In genomic region chr7:150458235-150458634, GRCh38 we compare ENCODE assay signal across 19 cellular contexts. TPM values are rescaled to one million over a fixed set of nuclear protein-coding genes. Genes with fewer than 3 reads are reported as not detected.
DNase-seq lines count a peak whose midpoint lies in the region; ATAC-seq lines count a peak whose summit lies in the region.
"Had no signal": no experiment of that assay in that cellular context is flagged by ENCODE, and none has a peak within 500 bp of the region (broad histone marks: within the 10 kb centered on the region; RNA-seq: fewer than 3 reads in every experiment).

No MANE protein-coding gene starts in this region.

- intact Hi-C loops in activated CD4-positive, alpha-beta memory T cell treated with anti-CD3 and anti-CD28 coated beads for 36 hours (cut with micrococcal nuclease) = no loop called here

- H3K9me3 Mint-ChIP-seq in activated CD4-positive, alpha-beta memory T cell treated with anti-CD3 and anti-CD28 coated beads for 36 hours = peaks cover 60% of the 10 kb centered on the region
- peaks cover 63% of the 10 kb centered on the region for H3K9me3 Mint-ChIP-seq in activated CD4-positive, alpha-beta memory T cell treated with anti-CD3 and anti-CD28 coated beads, Interleukin-2, amount 10 ng/mL, durations not matched to agents 7 days and 5 days
- H3K9me3 Mint-ChIP-seq in CD4-positive, CD25-positive, alpha-beta regulatory T cell = peaks cover 9 to 50% (median 14%) of the 10 kb centered on the region in 7 donors
- peaks cover 17 to 52% (median 41%) of the 10 kb centered on the region in 3 donors for H3K9me3 Mint-ChIP-seq in T-cell
- peaks cover 15 to 75% (median 53%) of the 10 kb centered on the region in 9 donors for H3K9me3 Mint-ChIP-seq in naive thymus-derived CD8-positive, alpha-beta T cell

- H3K4me1 ChIP-seq in CD4-positive, CD25-positive, alpha-beta regulatory T cell (ENCODE audit: control insufficient read depth, insufficient read depth, low read length, poor library complexity, severe bottlenecking) = peaks cover 14% of the 10 kb centered on the region
- H3K4me1 ChIP-seq: BE2C had no signal

- no peak overlapping the region for H3K27ac ChIP-seq in CD4-positive, CD25-positive, alpha-beta regulatory T cell (ENCODE audit: insufficient read depth, low read length, poor library complexity, severe bottlenecking)

- H3K9me3 ChIP-seq in CD4-positive, CD25-positive, alpha-beta regulatory T cell (ENCODE audit: control insufficient read depth in 2 of 2, low read length in 2 of 2) = peaks cover 25 to 44% of the 10 kb centered on the region in 2 experiments
- H3K9me3 ChIP-seq: BE2C had no signal

- no peak for ATAC-seq in CD4-positive, CD25-positive, alpha-beta regulatory T cell (ENCODE audit: low read depth in 2 of 2)
- ATAC-seq in T-cell (replicated peaks in 1 of 4) = no peak
- no peak for ATAC-seq in naive thymus-derived CD8-positive, alpha-beta T cell
- ATAC-seq: HepG2 had no signal

- H3K27me3 Mint-ChIP-seq in activated CD4-positive, alpha-beta memory T cell treated with anti-CD3 and anti-CD28 coated beads for 36 hours = no peaks in the 10 kb centered on the region
- H3K27me3 Mint-ChIP-seq in activated CD4-positive, alpha-beta memory T cell treated with anti-CD3 and anti-CD28 coated beads, Interleukin-2, amount 10 ng/mL, durations not matched to agents 7 days and 5 days = no peaks in the 10 kb centered on the region
- H3K27me3 Mint-ChIP-seq in CD4-positive, CD25-positive, alpha-beta regulatory T cell = no peaks in the 10 kb centered on the region
- no peaks in the 10 kb centered on the region for H3K27me3 Mint-ChIP-seq in T-cell
- no peaks in the 10 kb centered on the region for H3K27me3 Mint-ChIP-seq in naive thymus-derived CD8-positive, alpha-beta T cell

- H3K4me3 ChIP-seq in CD4-positive, CD25-positive, alpha-beta regulatory T cell (ENCODE audit: low read depth, low read length) = no peak overlapping the region

- DNase-seq in activated CD4-positive, alpha-beta memory T cell treated with anti-CD3 and anti-CD28 coated beads for 36 hours = no peak
- DNase-seq in activated CD4-positive, alpha-beta memory T cell treated with anti-CD3 and anti-CD28 coated beads, Interleukin-2, amount 10 ng/mL, durations not matched to agents 7 days and 5 days = no peak
- DNase-seq in CD4-positive, CD25-positive, alpha-beta regulatory T cell = no peak
- no peak for DNase-seq in T-cell
- no peak for DNase-seq in naive thymus-derived CD8-positive, alpha-beta T cell
- no peak for DNase-seq in NCI-H1092 treated with DMSO at 0.1 percent for 48 hours (lab: John Stamatoyannopoulos, UW)
- no peak for DNase-seq in SKM-1 (lab: John Stamatoyannopoulos, UW; ENCODE audit: unreplicated experiment)
- DNase-seq: BE2C, DND-41, H7, KG1, MV-4-11, NCI-H1417 treated with DMSO at 0.1 percent for 48 hours, NCI-H187 treated with DMSO at 0.1 percent for 48 hours, NCI-H226, NCI-H82, OCI-M1, SHP77 had no signal

- peaks cover 47% of the 10 kb centered on the region for H3K36me3 ChIP-seq in CD4-positive, CD25-positive, alpha-beta regulatory T cell (ENCODE audit: control insufficient read depth, insufficient read depth, low read length)
- H3K36me3 ChIP-seq: BE2C had no signal

- H3K27me3 ChIP-seq in CD4-positive, CD25-positive, alpha-beta regulatory T cell (ENCODE audit: control insufficient read depth, insufficient read depth, low read length) = no peaks in the 10 kb centered on the region
- H3K27me3 ChIP-seq: BE2C had no signal

- CTCF ChIA-PET in activated CD4-positive, alpha-beta memory T cell treated with anti-CD3 and anti-CD28 coated beads for 36 hours (lab: Charles Lee) = no interaction called here
- CTCF ChIA-PET in activated CD4-positive, alpha-beta memory T cell treated with anti-CD3 and anti-CD28 coated beads, Interleukin-2, amount 10 ng/mL, durations not matched to agents 7 days and 5 days (lab: Charles Lee) = no interaction called here
- CTCF ChIA-PET in T-cell (lab: Charles Lee) = interaction anchor here in 1 of 2 donors (1.0 kb wide), 1 partner anchor 9 kb away, joined by 3 read pairs; no protein-coding TSS in a partner anchor

- H3K36me3 Mint-ChIP-seq in activated CD4-positive, alpha-beta memory T cell treated with anti-CD3 and anti-CD28 coated beads for 36 hours = peaks cover 61% of the 10 kb centered on the region
- peaks cover 98% of the 10 kb centered on the region for H3K36me3 Mint-ChIP-seq in activated CD4-positive, alpha-beta memory T cell treated with anti-CD3 and anti-CD28 coated beads, Interleukin-2, amount 10 ng/mL, durations not matched to agents 7 days and 5 days (ENCODE audit: low read depth)
- peaks cover 85% of the 10 kb centered on the region for H3K36me3 Mint-ChIP-seq in CD4-positive, CD25-positive, alpha-beta regulatory T cell
- H3K36me3 Mint-ChIP-seq in T-cell = peaks cover 95% of the 10 kb centered on the region
- peaks cover 60 to 94% (median 74%) of the 10 kb centered on the region in 3 donors for H3K36me3 Mint-ChIP-seq in naive thymus-derived CD8-positive, alpha-beta T cell

- peaks cover 40% of the 10 kb centered on the region for H3K4me1 Mint-ChIP-seq in activated CD4-positive, alpha-beta memory T cell treated with anti-CD3 and anti-CD28 coated beads for 36 hours (ENCODE audit: low read depth)
- peaks cover 64% of the 10 kb centered on the region for H3K4me1 Mint-ChIP-seq in activated CD4-positive, alpha-beta memory T cell treated with anti-CD3 and anti-CD28 coated beads, Interleukin-2, amount 10 ng/mL, durations not matched to agents 7 days and 5 days
- peaks cover 2 to 76% (median 35%) of the 10 kb centered on the region in 4 donors for H3K4me1 Mint-ChIP-seq in CD4-positive, CD25-positive, alpha-beta regulatory T cell
- H3K4me1 Mint-ChIP-seq in T-cell = peaks cover 66 to 81% (median 75%) of the 10 kb centered on the region in 3 donors
- peaks cover 27 to 81% (median 75%) of the 10 kb centered on the region in 4 donors for H3K4me1 Mint-ChIP-seq in naive thymus-derived CD8-positive, alpha-beta T cell

- POLR2A ChIA-PET in activated CD4-positive, alpha-beta memory T cell treated with anti-CD3 and anti-CD28 coated beads for 36 hours (lab: Charles Lee) = no interaction called here
- POLR2A ChIA-PET in activated CD4-positive, alpha-beta memory T cell treated with anti-CD3 and anti-CD28 coated beads, Interleukin-2, amount 10 ng/mL, durations not matched to agents 7 days and 5 days (lab: Charles Lee) = no interaction called here
- POLR2A ChIA-PET in T-cell (lab: Charles Lee) = no interaction called here
- POLR2A ChIA-PET in naive thymus-derived CD8-positive, alpha-beta T cell (lab: Charles Lee) = interaction anchor here (8.7 to 9.9 kb wide), 2 partner anchors 12 to 58 kb away, joined by 198 to 812 read pairs; partner anchors contain the start of gene GIMAP7

- peak overlapping the region; percentile 19 for H3K27ac Mint-ChIP-seq in activated CD4-positive, alpha-beta memory T cell treated with anti-CD3 and anti-CD28 coated beads for 36 hours
- H3K27ac Mint-ChIP-seq in activated CD4-positive, alpha-beta memory T cell treated with anti-CD3 and anti-CD28 coated beads, Interleukin-2, amount 10 ng/mL, durations not matched to agents 7 days and 5 days = no peak overlapping the region
- peak overlapping the region; percentile 39 to 58 (median 55) for H3K27ac Mint-ChIP-seq in CD4-positive, CD25-positive, alpha-beta regulatory T cell
- peak overlapping the region; percentile 73 to 81 for H3K27ac Mint-ChIP-seq in T-cell
- peak overlapping the region; percentile 46 to 95 (median 78) for H3K27ac Mint-ChIP-seq in naive thymus-derived CD8-positive, alpha-beta T cell

- no peak overlapping the region for H3K4me3 Mint-ChIP-seq in activated CD4-positive, alpha-beta memory T cell treated with anti-CD3 and anti-CD28 coated beads for 36 hours
- no peak overlapping the region for H3K4me3 Mint-ChIP-seq in activated CD4-positive, alpha-beta memory T cell treated with anti-CD3 and anti-CD28 coated beads, Interleukin-2, amount 10 ng/mL, durations not matched to agents 7 days and 5 days
- peak overlapping the region in 1 of 4 donors; percentile 34 for H3K4me3 Mint-ChIP-seq in CD4-positive, CD25-positive, alpha-beta regulatory T cell
- H3K4me3 Mint-ChIP-seq in T-cell = peak overlapping the region in 1 of 3 donors; percentile 37
- peak overlapping the region in 2 of 10 donors; percentile 22 to 51 for H3K4me3 Mint-ChIP-seq in naive thymus-derived CD8-positive, alpha-beta T cell

RNA-seq across cellular contexts. Expression of gene GIMAP8, which starts 7.8 kb away (rescaled TPM):
- total RNA-seq in activated CD4-positive, alpha-beta memory T cell treated with anti-CD3 and anti-CD28 coated beads for 36 hours = 10 to 100 TPM; 11.8 TPM
- total RNA-seq in activated CD4-positive, alpha-beta memory T cell treated with anti-CD3 and anti-CD28 coated beads, Interleukin-2, amount 10 ng/mL, durations not matched to agents 7 days and 5 days = 10 to 100 TPM; 25.1 to 26.4 TPM
- total RNA-seq in CD4-positive, CD25-positive, alpha-beta regulatory T cell = 8.0 TPM
- 10 to 100 TPM; 11.3 to 30.8 (median 18.4) TPM for polyA plus RNA-seq in CD4-positive, CD25-positive, alpha-beta regulatory T cell
- 10 to 100 TPM; 17.8 to 54.6 (median 50.1) TPM for total RNA-seq in T-cell
- 10 to 100 TPM; 66.8 to 68.0 TPM for total RNA-seq in naive thymus-derived CD8-positive, alpha-beta T cell
- 10 to 100 TPM; 18.9 to 38.9 (median 25.9) TPM for polyA plus RNA-seq in naive thymus-derived CD8-positive, alpha-beta T cell
- total RNA-seq: H7, HepG2 had no signal
- polyA plus RNA-seq: HepG2 had no signal

RNA-seq across cellular contexts. Expression of gene GIMAP7, which starts 56.4 kb away (rescaled TPM):
- total RNA-seq in activated CD4-positive, alpha-beta memory T cell treated with anti-CD3 and anti-CD28 coated beads for 36 hours = 10 to 100 TPM; 42.5 to 44.1 TPM
- total RNA-seq in activated CD4-positive, alpha-beta memory T cell treated with anti-CD3 and anti-CD28 coated beads, Interleukin-2, amount 10 ng/mL, durations not matched to agents 7 days and 5 days = 100 to 1,000 TPM; 169 to 171 TPM
- 64.2 TPM for total RNA-seq in CD4-positive, CD25-positive, alpha-beta regulatory T cell
- 1,000 to 10,000 TPM in 1 of 4 donors, 100 to 1,000 TPM in 3; 519 to 1,084 (median 836) TPM for polyA plus RNA-seq in CD4-positive, CD25-positive, alpha-beta regulatory T cell
- 100 to 1,000 TPM in 3 of 5 donors, 10 to 100 TPM in 2; 76.8 to 430 (median 392) TPM for total RNA-seq in T-cell
- 100 to 1,000 TPM; 367 to 369 TPM for total RNA-seq in naive thymus-derived CD8-positive, alpha-beta T cell
- 100 to 1,000 TPM; 451 to 821 (median 658) TPM for polyA plus RNA-seq in naive thymus-derived CD8-positive, alpha-beta T cell
- total RNA-seq: H7, HepG2 had no signal
- polyA plus RNA-seq: HepG2 had no signal
